ENCODE assay signal across 8 cellular contexts in genomic region chr17:67993153-67993997, GRCh38. TPM values are rescaled to one million over a fixed set of nuclear protein-coding genes. Genes with fewer than 3 reads are reported as not detected.
DNase-seq lines count a peak whose midpoint lies in the region; ATAC-seq and TF ChIP-seq lines count a peak whose summit lies in the region.

No MANE protein-coding gene starts in this region.

- H4K20me1 ChIP-seq in hepatocyte (ENCODE audit: insufficient read depth, poor library complexity, severe bottlenecking), result no peaks in the 10 kb centered on the region

- no peak for TF ChIP-seq CTCF in GM13976 (IDR thresholded peaks at IDR 0.05; ENCODE audit: borderline replicate concordance, control extremely low read depth, extremely low read depth, insufficient read depth, missing control alignments)
- TF ChIP-seq CTCF in ascending aorta (IDR thresholded peaks at IDR 0.05), result peak in 1 of 3 experiments; percentile 15
- no peak for TF ChIP-seq CTCF in hepatocyte (IDR thresholded peaks at IDR 0.05; ENCODE audit: poor library complexity)

- in situ Hi-C loops in GM13976 (cut with MboI; ENCODE audit: low sequenced_read_pairs, unreplicated experiment), result no loop called here

- H3K27ac ChIP-seq in ascending aorta (peak overlapping the region; percentile 91 to 97), hepatocyte (peak overlapping the region; percentile 100)

- peak; percentile 76 for ATAC-seq in HG02588 (IDR thresholded peaks at IDR 0.05; ENCODE audit: unreplicated experiment)

- no peaks in the 10 kb centered on the region for H3K9me2 ChIP-seq in hepatocyte (replicated peaks; ENCODE audit: insufficient read depth)

- DNase-seq in GM13976 (ENCODE audit: low spot score) (peak; percentile 91), NCI-H1092 (lab: John Stamatoyannopoulos, UW) (peak; percentile 70), T-helper 2 cell (peak; percentile 40 to 92 (median 53)), ascending aorta (ENCODE audit: low spot score in 2 of 2) (peak in 1 of 2 donors; percentile 87), hepatocyte (ENCODE audit: low spot score) (peak; percentile 95), retina (peak; percentile 92), cortex of kidney (lab: John Stamatoyannopoulos, UW) (no peak)

- H3K36me3 ChIP-seq in ascending aorta, result no peaks in the 10 kb centered on the region
- H3K36me3 ChIP-seq in hepatocyte (replicated peaks; ENCODE audit: insufficient read depth, low read depth), result no peaks in the 10 kb centered on the region

- peaks cover 4 to 9% of the 10 kb centered on the region in 2 donors for H3K4me1 ChIP-seq in ascending aorta
- peaks cover 8% of the 10 kb centered on the region for H3K4me1 ChIP-seq in hepatocyte (ENCODE audit: insufficient read depth)

- H3K9me3 ChIP-seq in ascending aorta (no peaks in the 10 kb centered on the region), hepatocyte (ENCODE audit: low read depth) (no peaks in the 10 kb centered on the region)

- whole genome bisulfite sequencing in hepatocyte (ENCODE audit: low lambda C conversion rate, missing lambda C conversion rate), result 1% methylated on average over 63 of the region's 144 CpGs

- H3K4me2 ChIP-seq in hepatocyte, result peak overlapping the region; percentile 98

- no peaks in the 10 kb centered on the region for H3K79me2 ChIP-seq in hepatocyte

- peak overlapping the region; percentile 99 for H2AFZ ChIP-seq in hepatocyte

- intact Hi-C loops in ascending aorta (cut with DNase I), result loop anchor here (1.0 to 2.0 kb wide), 3 partner anchors 27 to 1333 kb away; partner anchors contain the start of gene ABCA5

- H3K4me3 ChIP-seq in ascending aorta (peak overlapping the region; percentile 73 to 91), hepatocyte (peak overlapping the region; percentile 97)

- H3K27me3 ChIP-seq in ascending aorta (no peaks in the 10 kb centered on the region), hepatocyte (no peaks in the 10 kb centered on the region)

RNA-seq across cellular contexts. Expression of gene C17orf58, which starts 2.9 kb away (rescaled TPM):
- total RNA-seq in ascending aorta (3.2 TPM), hepatocyte (14.9 and 16.1 TPM in 2 replicates)
- polyA plus RNA-seq in hepatocyte, result 12.1 and 18.9 TPM in 2 replicates

RNA-seq across cellular contexts. Expression of gene KPNA2, which starts 42.2 kb away (rescaled TPM):
- total RNA-seq in ascending aorta (11.6 TPM), hepatocyte (62.6 and 72.1 TPM in 2 replicates)
- polyA plus RNA-seq in hepatocyte, result 99.5 and 109 TPM in 2 replicates
